In genomic region chr3:192858849-192859585, GRCh38 we compare ENCODE assay signal across 19 cellular contexts.
"Had no signal": no experiment of that assay in that cellular context is flagged by ENCODE, and none has a peak within 500 bp of the region (broad histone marks: within the 10 kb centered on the region; RNA-seq: fewer than 3 reads in every experiment).

No MANE protein-coding gene starts in this region.

- H3K27me3 ChIP-seq: suprapubic skin, upper lobe of left lung had no signal

- H3K9me3 Mint-ChIP-seq: activated naive CD8-positive, alpha-beta T cell treated with anti-CD3 and anti-CD28 coated beads, Interleukin-2, amount 10 ng/mL, durations not matched to agents 7 days and 5 days; memory B cell; natural killer cell; stimulated activated naive CD8-positive, alpha-beta T cell treated with anti-CD3 and anti-CD28 coated beads, Interleukin-15, Interleukin-2, amounts not matched to agents 100 ng/mL and 50 ng/mL, for 24 hours had no signal

- H3K4me1 Mint-ChIP-seq: memory B cell, natural killer cell had no signal

- H3K4me3 Mint-ChIP-seq: activated CD8-positive, alpha-beta T cell treated with anti-CD3 and anti-CD28 coated beads, Interleukin-2, amount 10 ng/mL, durations not matched to agents 7 days and 5 days; activated naive CD8-positive, alpha-beta T cell treated with anti-CD3 and anti-CD28 coated beads, Interleukin-2, amount 10 ng/mL, durations not matched to agents 7 days and 5 days; memory B cell; natural killer cell; stimulated activated naive CD8-positive, alpha-beta T cell treated with anti-CD3 and anti-CD28 coated beads, Interleukin-15, Interleukin-2, amounts not matched to agents 100 ng/mL and 50 ng/mL, for 24 hours had no signal

- H3K27me3 Mint-ChIP-seq: activated naive CD8-positive, alpha-beta T cell treated with anti-CD3 and anti-CD28 coated beads, Interleukin-2, amount 10 ng/mL, durations not matched to agents 7 days and 5 days; memory B cell; stimulated activated naive CD8-positive, alpha-beta T cell treated with anti-CD3 and anti-CD28 coated beads, Interleukin-15, Interleukin-2, amounts not matched to agents 100 ng/mL and 50 ng/mL, for 24 hours had no signal

- H3K36me3 ChIP-seq: right lobe of liver, suprapubic skin, upper lobe of left lung had no signal

- H3K27ac ChIP-seq: epithelial cell of prostate, right lobe of liver, suprapubic skin, upper lobe of left lung had no signal

- ATAC-seq: activated CD8-positive, alpha-beta T cell treated with anti-CD3 and anti-CD28 coated beads, Interleukin-2, amount 10 ng/mL, durations not matched to agents 7 days and 5 days; natural killer cell; right lobe of liver had no signal

- H3K36me3 Mint-ChIP-seq: memory B cell, natural killer cell had no signal

- H3K4me3 ChIP-seq: right lobe of liver, suprapubic skin, upper lobe of left lung had no signal

- H3K9me3 ChIP-seq: right lobe of liver, suprapubic skin, upper lobe of left lung had no signal

- DNase-seq: activated CD4-positive, alpha-beta T cell treated with anti-CD3 and anti-CD28 coated beads for 4 hours; activated CD8-positive, alpha-beta memory T cell treated with anti-CD3 and anti-CD28 coated beads, Interleukin-2, amount 50 U/mL, for 4 hours; activated CD8-positive, alpha-beta T cell treated with anti-CD3 and anti-CD28 coated beads, Interleukin-2, amount 10 ng/mL, durations not matched to agents 7 days and 5 days; activated effector memory CD4-positive, alpha-beta T cell treated with anti-CD3 and anti-CD28 coated beads, Interleukin-2, amount 50 U/mL, for 16 hours; activated naive CD8-positive, alpha-beta T cell treated with anti-CD3 and anti-CD28 coated beads, Interleukin-2, amount 10 ng/mL, durations not matched to agents 7 days and 5 days; activated T-cell treated with anti-CD3 and anti-CD28 coated beads, Interleukin-2, amount 50 U/mL, for 48 hours; anterior cingulate cortex; cerebellar nuclear complex; effector memory CD4-positive, alpha-beta T cell; natural killer cell; right lobe of liver; T-helper 2 cell; upper lobe of left lung had no signal

- H3K27ac Mint-ChIP-seq: activated CD8-positive, alpha-beta T cell treated with anti-CD3 and anti-CD28 coated beads, Interleukin-2, amount 10 ng/mL, durations not matched to agents 7 days and 5 days; activated naive CD8-positive, alpha-beta T cell treated with anti-CD3 and anti-CD28 coated beads, Interleukin-2, amount 10 ng/mL, durations not matched to agents 7 days and 5 days; memory B cell; natural killer cell; stimulated activated naive CD8-positive, alpha-beta T cell treated with anti-CD3 and anti-CD28 coated beads, Interleukin-15, Interleukin-2, amounts not matched to agents 100 ng/mL and 50 ng/mL, for 24 hours had no signal

- FAIRE-seq: frontal cortex, islet of Langerhans had no signal

- H3K4me1 ChIP-seq: right lobe of liver, upper lobe of left lung had no signal
